ENCODE assay signal across 9 cellular contexts in genomic region chr14:59688224-59689170, GRCh38.
DNase-seq lines count a peak whose midpoint lies in the region; ATAC-seq, FAIRE-seq and TF ChIP-seq lines count a peak whose summit lies in the region.
"Had no signal": no experiment of that assay in that cellular context is flagged by ENCODE, and none has a peak within 500 bp of the region (broad histone marks: within the 10 kb centered on the region; RNA-seq: fewer than 3 reads in every experiment).

No MANE protein-coding gene starts in this region.

- H3K4me3 ChIP-seq in WI38 (ENCODE audit: low read depth, low read length) (no peak overlapping the region), gastroesophageal sphincter (no peak overlapping the region), small intestine (ENCODE audit: low read depth in 1 of 2, low read length in 2 of 2) (no peak overlapping the region)

- ATAC-seq in GM18861 (IDR thresholded peaks at IDR 0.05; ENCODE audit: unreplicated experiment) (peak; percentile 96), HG02938 (IDR thresholded peaks at IDR 0.05; ENCODE audit: unreplicated experiment) (peak; percentile 97), gastroesophageal sphincter (peak; percentile 72)

- no peaks in the 10 kb centered on the region for H3K36me3 ChIP-seq in gastroesophageal sphincter
- H3K36me3 ChIP-seq in small intestine (ENCODE audit: control insufficient read depth in 2 of 2, insufficient read depth in 2 of 2, low read length in 2 of 2) = no peaks in the 10 kb centered on the region

- H3K27me3 ChIP-seq in gastroesophageal sphincter = no peaks in the 10 kb centered on the region
- H3K27me3 ChIP-seq in small intestine (ENCODE audit: control insufficient read depth in 2 of 2, insufficient read depth in 2 of 2, low read length in 2 of 2) = no peaks in the 10 kb centered on the region

- TF ChIP-seq EP300 in gastroesophageal sphincter (IDR thresholded peaks at IDR 0.05) = no peak

- FAIRE-seq in small intestine (lab: Jason Lieb, UNC) = no peak

- TF ChIP-seq POLR2A in gastroesophageal sphincter (IDR thresholded peaks at IDR 0.05) = no peak

- TF ChIP-seq CTCF in WI38 (IDR thresholded peaks at IDR 0.05; ENCODE audit: low read depth, low read length) = peak; percentile 82
- peak in 3 of 4 experiments; percentile 21 to 40 (median 22) for TF ChIP-seq CTCF in gastroesophageal sphincter (IDR thresholded peaks at IDR 0.05)

- H3K9me3 ChIP-seq in gastroesophageal sphincter = peaks cover 0 to 8% (median 0%) of the 10 kb centered on the region in 3 donors
- H3K9me3 ChIP-seq in small intestine (ENCODE audit: control insufficient read depth, low read depth) = no peaks in the 10 kb centered on the region

- 58 to 87% methylated on average over 3 of the region's 8 CpGs for WGBS in gastroesophageal sphincter (ENCODE audit: low coverage in 1 of 2), 2 donors
- WGBS in small intestine, 3 donors = 74 to 78% (median 76%) methylated on average over 8 of the region's 8 CpGs

- DNase-seq in COLO829 (ENCODE audit: low spot score) (peak; percentile 63), NCI-H1105 treated with DMSO at 0.1 percent for 48 hours (lab: John Stamatoyannopoulos, UW) (peak; percentile 34), small intestine (peak; percentile 37)
- no peak for DNase-seq in activated CD4-positive, CD25-positive, alpha-beta regulatory T cell (lab: John Stamatoyannopoulos, UW)
- DNase-seq: activated B cell treated with CpG ODN at 0.5 μM for 24 hours had no signal

- H3K27ac ChIP-seq in gastroesophageal sphincter (no peak overlapping the region), small intestine (ENCODE audit: low read depth in 1 of 2, low read length in 1 of 2) (no peak overlapping the region)

- H3K4me1 ChIP-seq in gastroesophageal sphincter (no peaks in the 10 kb centered on the region), small intestine (ENCODE audit: control insufficient read depth in 2 of 2, insufficient read depth in 1 of 2, low read depth in 1 of 2, low read length in 1 of 2) (no peaks in the 10 kb centered on the region)

Comparison
In these comparisons a context has a peak if more than half of its experiments do, and no peak if none do; other contexts are left out.
1. DNase-seq: peak in COLO829 (single experiment), NCI-H1105 treated with DMSO at 0.1 percent for 48 hours (single experiment) and small intestine (single experiment); none in activated CD4-positive, CD25-positive, alpha-beta regulatory T cell (0 of 4).
2. Peak in every context shown above with its lines, with median percentiles within 50 percentile points of each other: ATAC-seq.